Comparison of ENCODE assay signal across 1 cellular context in the genomic region with DNA sequence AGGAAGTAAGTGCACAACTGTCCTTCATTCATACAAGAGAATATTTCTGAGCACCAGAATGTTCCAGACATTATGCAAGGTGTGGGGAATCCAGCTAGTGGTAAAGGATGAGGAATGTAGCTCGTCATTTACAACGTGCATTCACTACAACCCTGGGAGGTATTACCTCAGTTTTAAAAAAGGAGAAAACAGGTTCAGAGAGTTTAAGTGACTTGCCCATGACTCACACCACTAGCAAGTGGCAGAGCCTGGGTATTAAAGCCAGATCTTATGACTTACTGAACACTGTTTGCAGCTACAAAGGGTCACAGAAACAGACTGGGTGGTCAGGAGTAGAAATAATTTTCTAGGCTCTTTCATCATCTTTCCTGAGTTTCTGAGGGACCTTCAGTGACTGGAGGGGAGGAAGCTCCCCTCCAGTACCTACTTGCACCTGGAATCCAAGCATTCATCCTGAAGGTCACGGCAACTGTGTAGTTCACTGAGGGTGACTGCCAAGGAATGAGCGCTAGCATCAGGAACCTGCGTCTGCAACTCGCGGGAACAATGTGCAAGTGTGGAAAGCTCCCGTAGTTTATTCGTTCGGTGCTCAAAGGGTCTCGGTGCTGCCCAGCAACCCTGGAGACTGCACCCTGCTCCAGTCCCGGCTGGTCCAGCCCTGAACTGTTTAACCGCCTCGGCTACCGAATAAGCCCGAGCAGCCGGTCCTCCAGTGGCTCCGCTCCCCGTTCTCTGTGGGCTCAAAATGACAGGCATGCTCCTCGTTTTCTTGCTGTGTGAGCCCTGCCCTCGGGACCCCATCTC.
A peak's percentile ranks its signal among the peaks of the same experiment; 100 is the strongest.
TF ChIP-seq lines count a peak whose summit lies in the region.

No MANE protein-coding gene starts in this region.

TF ChIP-seq in SK-N-SH treated with all-trans-retinoic acid at 6 μM for 48 hours, 23 proteins besides CTCF, POLR2A, EP300 and RAD21 (continued from another document):
- TF ChIP-seq, protein P1, sequence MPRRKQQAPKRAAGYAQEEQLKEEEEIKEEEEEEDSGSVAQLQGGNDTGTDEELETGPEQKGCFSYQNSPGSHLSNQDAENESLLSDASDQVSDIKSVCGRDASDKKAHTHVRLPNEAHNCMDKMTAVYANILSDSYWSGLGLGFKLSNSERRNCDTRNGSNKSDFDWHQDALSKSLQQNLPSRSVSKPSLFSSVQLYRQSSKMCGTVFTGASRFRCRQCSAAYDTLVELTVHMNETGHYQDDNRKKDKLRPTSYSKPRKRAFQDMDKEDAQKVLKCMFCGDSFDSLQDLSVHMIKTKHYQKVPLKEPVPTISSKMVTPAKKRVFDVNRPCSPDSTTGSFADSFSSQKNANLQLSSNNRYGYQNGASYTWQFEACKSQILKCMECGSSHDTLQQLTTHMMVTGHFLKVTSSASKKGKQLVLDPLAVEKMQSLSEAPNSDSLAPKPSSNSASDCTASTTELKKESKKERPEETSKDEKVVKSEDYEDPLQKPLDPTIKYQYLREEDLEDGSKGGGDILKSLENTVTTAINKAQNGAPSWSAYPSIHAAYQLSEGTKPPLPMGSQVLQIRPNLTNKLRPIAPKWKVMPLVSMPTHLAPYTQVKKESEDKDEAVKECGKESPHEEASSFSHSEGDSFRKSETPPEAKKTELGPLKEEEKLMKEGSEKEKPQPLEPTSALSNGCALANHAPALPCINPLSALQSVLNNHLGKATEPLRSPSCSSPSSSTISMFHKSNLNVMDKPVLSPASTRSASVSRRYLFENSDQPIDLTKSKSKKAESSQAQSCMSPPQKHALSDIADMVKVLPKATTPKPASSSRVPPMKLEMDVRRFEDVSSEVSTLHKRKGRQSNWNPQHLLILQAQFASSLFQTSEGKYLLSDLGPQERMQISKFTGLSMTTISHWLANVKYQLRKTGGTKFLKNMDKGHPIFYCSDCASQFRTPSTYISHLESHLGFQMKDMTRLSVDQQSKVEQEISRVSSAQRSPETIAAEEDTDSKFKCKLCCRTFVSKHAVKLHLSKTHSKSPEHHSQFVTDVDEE (CRISPR knock-in tag; IDR thresholded peaks at IDR 0.05): no peak
- TF ChIP-seq ZFP30 (CRISPR knock-in tag; IDR thresholded peaks at IDR 0.05): no peak
- TF ChIP-seq BACH2 (CRISPR knock-in tag; IDR thresholded peaks at IDR 0.05; ENCODE audit: borderline replicate concordance): no peak
- no peak for TF ChIP-seq OSR1 (CRISPR knock-in tag; IDR thresholded peaks at IDR 0.05)
- 0 out of 2 replicates have a peak, but pooled peaks have one; percentile 24 for TF ChIP-seq CSDC2 (CRISPR knock-in tag; IDR thresholded peaks at IDR 0.05)
- TF ChIP-seq ARNTL (CRISPR knock-in tag; IDR thresholded peaks at IDR 0.05; ENCODE audit: borderline replicate concordance, low read depth): no peak
- TF ChIP-seq RARB (CRISPR knock-in tag; IDR thresholded peaks at IDR 0.05): no peak
- TF ChIP-seq ZFP3 (CRISPR knock-in tag; IDR thresholded peaks at IDR 0.05): no peak
- TF ChIP-seq ZNF70 (CRISPR knock-in tag; IDR thresholded peaks at IDR 0.05): no peak
